In the genomic region with DNA sequence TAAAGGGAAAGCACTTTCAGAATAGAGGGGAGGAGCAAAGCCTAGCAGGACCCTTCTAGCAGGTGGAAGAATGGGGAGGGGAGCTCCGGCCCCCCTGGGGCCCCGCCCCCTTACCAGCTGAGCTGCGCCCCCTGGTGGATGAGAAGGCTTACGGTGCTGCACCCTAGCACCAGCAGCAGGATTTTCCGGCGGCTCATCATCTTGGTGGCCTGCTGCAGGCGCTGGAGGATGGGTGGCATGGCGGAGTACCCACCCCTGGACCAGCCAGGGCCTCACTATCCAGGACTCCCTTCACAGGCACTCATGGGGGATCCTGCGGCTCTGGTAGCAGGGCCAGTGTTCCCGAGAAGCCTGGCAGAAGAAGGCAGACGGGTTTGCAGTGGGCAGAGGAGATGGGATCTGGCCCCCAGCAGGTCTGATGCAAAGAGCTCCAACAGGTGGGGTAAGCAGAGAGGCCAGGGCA, we compare ENCODE assay signal across 8 cellular contexts. TPM values are rescaled to one million over a fixed set of nuclear protein-coding genes. Genes with fewer than 3 reads are reported as not detected.
A peak's percentile ranks its signal among the peaks of the same experiment; 100 is the strongest.
DNase-seq lines count a peak whose midpoint lies in the region; ATAC-seq and TF ChIP-seq lines count a peak whose summit lies in the region.

No MANE protein-coding gene starts in this region.

- no peaks in the 10 kb centered on the region for H4K20me1 ChIP-seq in OCI-LY7 (ENCODE audit: insufficient read depth, low read length)

- CTCF ChIA-PET in OCI-LY7 (lab: Charles Lee; ENCODE audit: unreplicated experiment), result interaction anchor here (0.5 to 2.0 kb wide), 8 partner anchors 9 to 92 kb away, joined by 3 to 7 read pairs (median 5); no protein-coding TSS in a partner anchor

- no peak overlapping the region for H3K4me3 Mint-ChIP-seq in endothelial cell (ENCODE audit: unreplicated experiment)

- peaks cover 13% of the 10 kb centered on the region for H3K27me3 Mint-ChIP-seq in endothelial cell (ENCODE audit: unreplicated experiment)

- H3K36me3 Mint-ChIP-seq in endothelial cell (ENCODE audit: low read depth, unreplicated experiment), result peaks cover 7% of the 10 kb centered on the region

- no peaks in the 10 kb centered on the region for H3K9me2 ChIP-seq in OCI-LY7 (ENCODE audit: insufficient read depth, low read length)

- no peak overlapping the region for H3K27ac ChIP-seq in OCI-LY7 (ENCODE audit: low read depth, low read length, poor library complexity, severe bottlenecking)

- peak; percentile 90 for DNase-seq in GM12865 (ENCODE audit: low read depth)
- DNase-seq in HT-29 (ENCODE audit: low spot score), result peak; percentile 85
- peak; percentile 92 for DNase-seq in OCI-LY7 (ENCODE audit: low spot score)
- DNase-seq in activated CD8-positive, alpha-beta memory T cell treated with anti-CD3 and anti-CD28 coated beads, Interleukin-2, amount 50 U/mL, for 4 hours, result peak; percentile 85
- peak; percentile 88 for DNase-seq in endothelial cell (ENCODE audit: low spot score)
- DNase-seq in mucosa of descending colon, result peak; percentile 76 to 80 (median 79)
- peak; percentile 76 for DNase-seq in stimulated activated CD8-positive, alpha-beta memory T cell treated with anti-CD3 and anti-CD28 coated beads, Interleukin-4, amount 100 ng/mL, for 24 hours (ENCODE audit: low read depth)

- TF ChIP-seq CTCF in GM12865 (IDR thresholded peaks at IDR 0.05; ENCODE audit: insufficient read depth, low read depth, low read length, missing control alignments) (peak; percentile 94), OCI-LY7 (conservative IDR thresholded peaks at IDR 0.05; ENCODE audit: low read length) (peak; percentile 94), endothelial cell (IDR thresholded peaks at IDR 0.05; ENCODE audit: unreplicated experiment) (peak; percentile 97), mucosa of descending colon (IDR thresholded peaks at IDR 0.05) (peak; percentile 79)

- POLR2A ChIA-PET in OCI-LY7 (lab: Charles Lee), result interaction anchor here (0.8 to 1.7 kb wide), 4 partner anchors 9 to 187 kb away, joined by 3 to 7 read pairs (median 4); a partner anchor contains a TSS

- H3K36me3 ChIP-seq in OCI-LY7 (ENCODE audit: insufficient read depth, low read length) (no peaks in the 10 kb centered on the region), mucosa of descending colon (ENCODE audit: low read depth) (no peaks in the 10 kb centered on the region)

- H3K4me1 ChIP-seq in OCI-LY7 (ENCODE audit: insufficient read depth, low read length, poor library complexity, severe bottlenecking) (peaks cover 15% of the 10 kb centered on the region), mucosa of descending colon (ENCODE audit: low read depth) (no peaks in the 10 kb centered on the region)

- peak overlapping the region; percentile 61 for H3K4me2 ChIP-seq in OCI-LY7 (ENCODE audit: low read length)

- intact Hi-C loops in OCI-LY7 (cut with micrococcal nuclease; ENCODE audit: unreplicated experiment) (no loop called here), mucosa of descending colon (cut with DNase I, micrococcal nuclease) (no loop called here)

- H2AFZ ChIP-seq in OCI-LY7 (ENCODE audit: low read length), result peak overlapping the region; percentile 63; the same call in 1 of the 2 replicates

- no peaks in the 10 kb centered on the region for H3K9me3 Mint-ChIP-seq in endothelial cell (ENCODE audit: unreplicated experiment)

- H3K4me3 ChIP-seq in GM12865 (ENCODE audit: low read depth, low read length) (no peak overlapping the region), OCI-LY7 (ENCODE audit: low read depth, low read length, poor library complexity, severe bottlenecking) (peak overlapping the region; percentile 16), mucosa of descending colon (no peak overlapping the region)

- H3K9me3 ChIP-seq in OCI-LY7 (ENCODE audit: low read length) (no peaks in the 10 kb centered on the region), mucosa of descending colon (no peaks in the 10 kb centered on the region)

- H3K79me2 ChIP-seq in OCI-LY7 (ENCODE audit: insufficient read depth, low read depth, low read length), result no peaks in the 10 kb centered on the region

- ATAC-seq in mucosa of descending colon, result peak; percentile 91
- no peak for ATAC-seq in GM21737 (IDR thresholded peaks at IDR 0.05; ENCODE audit: unreplicated experiment)

- BruUV-seq in OCI-LY7 (replicated peaks; lab: Mats Ljungman, UMichigan), result no TSS peak

- peaks cover 2% of the 10 kb centered on the region for H3K4me1 Mint-ChIP-seq in endothelial cell (ENCODE audit: unreplicated experiment)

- no peak overlapping the region for H3K27ac Mint-ChIP-seq in endothelial cell (ENCODE audit: unreplicated experiment)

RNA-seq across cellular contexts. Expression of a gene that starts 3.8 kb away (rescaled TPM):
- not detected in 2 replicates for total RNA-seq in HT-29 (2014; rRNA removed; shearing (Covaris generic))
- total RNA-seq in OCI-LY7 (2014; rRNA removed; shearing (Covaris generic)), result not detected in 2 replicates
- total RNA-seq in OCI-LY7 (2022) (not detected in 2 replicates), endothelial cell (ENCODE audit: unreplicated experiment) (0.87 TPM), mucosa of descending colon (not detected)

RNA-seq across cellular contexts. Expression of a gene that starts 7.0 kb away (rescaled TPM):
- total RNA-seq in HT-29 (2014; rRNA removed; shearing (Covaris generic)), result 209 and 210 TPM in 2 replicates
- 185 and 191 TPM in 2 replicates for total RNA-seq in OCI-LY7 (2014; rRNA removed; shearing (Covaris generic))
- total RNA-seq in OCI-LY7 (2022) (251 and 260 TPM in 2 replicates), endothelial cell (ENCODE audit: unreplicated experiment) (174 TPM), mucosa of descending colon (100 to 1,000 TPM; 116 to 143 (median 135) TPM)

RNA-seq across cellular contexts. Expression of a gene that starts 18.9 kb away (rescaled TPM):
- total RNA-seq in HT-29 (2014; rRNA removed; shearing (Covaris generic)), result 0.13 and 0.44 TPM in 2 replicates
- not detected in 2 replicates for total RNA-seq in OCI-LY7 (2014; rRNA removed; shearing (Covaris generic))
- total RNA-seq in OCI-LY7 (2022) (not detected in 2 replicates), endothelial cell (ENCODE audit: unreplicated experiment) (not detected), mucosa of descending colon (not detected)

RNA-seq across cellular contexts. Expression of a gene that starts 24.9 kb away (rescaled TPM):
- total RNA-seq in HT-29 (2014; rRNA removed; shearing (Covaris generic)), result 13.8 and 23.1 TPM in 2 replicates
- 21.2 and 23.7 TPM in 2 replicates for total RNA-seq in OCI-LY7 (2014; rRNA removed; shearing (Covaris generic))
- total RNA-seq in OCI-LY7 (2022), result 50.5 and 52.5 TPM in 2 replicates
- 114 TPM for total RNA-seq in endothelial cell (ENCODE audit: unreplicated experiment)
- 10 to 100 TPM; 14.4 to 44.9 (median 18.9) TPM for total RNA-seq in mucosa of descending colon

RNA-seq across cellular contexts. Expression of a gene that starts 33.4 kb away (rescaled TPM):
- 23.0 and 27.2 TPM in 2 replicates for total RNA-seq in HT-29 (2014; rRNA removed; shearing (Covaris generic))
- total RNA-seq in OCI-LY7 (2014; rRNA removed; shearing (Covaris generic)), result not detected in 2 replicates
- total RNA-seq in OCI-LY7 (2022) (not detected in 2 replicates), endothelial cell (ENCODE audit: unreplicated experiment) (not detected), mucosa of descending colon (not detected)
